ENCODE assay signal across 9 cellular contexts in genomic region chr1:150213170-150214098, GRCh38. TPM values are rescaled to one million over a fixed set of nuclear protein-coding genes. Genes with fewer than 3 reads are reported as not detected.
DNase-seq lines count a peak whose midpoint lies in the region; ATAC-seq and TF ChIP-seq lines count a peak whose summit lies in the region.
"Had no signal": no experiment of that assay in that cellular context is flagged by ENCODE, and none has a peak within 500 bp of the region (broad histone marks: within the 10 kb centered on the region; RNA-seq: fewer than 3 reads in every experiment).

No MANE protein-coding gene starts in this region.

- peaks cover 0 to 8% of the 10 kb centered on the region in 2 donors for H3K4me1 ChIP-seq in duodenal mucosa (ENCODE audit: control insufficient read depth in 1 of 2, insufficient read depth in 2 of 2, low read length in 2 of 2)
- H3K4me1 ChIP-seq in right lobe of liver, result peaks cover 0 to 4% (median 0%) of the 10 kb centered on the region in 4 donors

- CTCF ChIA-PET in activated CD4-positive, alpha-beta memory T cell treated with anti-CD3 and anti-CD28 coated beads for 36 hours (lab: Charles Lee), result interaction anchor here (1.6 kb wide), 1 partner anchor 26 kb away, joined by 3 read pairs; no protein-coding TSS in a partner anchor

- intact Hi-C loops in activated CD4-positive, alpha-beta memory T cell treated with anti-CD3 and anti-CD28 coated beads for 36 hours (cut with micrococcal nuclease), result loop anchor here (1.0 kb wide), 2 partner anchors 21 to 108 kb away; partner anchors contain the start of gene PRPF3
- intact Hi-C loops in right lobe of liver (cut with DNase I), result no loop called here

- H3K9me3 ChIP-seq in duodenal mucosa (ENCODE audit: control insufficient read depth in 1 of 2, low read length in 2 of 2) (no peaks in the 10 kb centered on the region), right lobe of liver (no peaks in the 10 kb centered on the region)

- H3K4me1 Mint-ChIP-seq in activated CD4-positive, alpha-beta memory T cell treated with anti-CD3 and anti-CD28 coated beads for 36 hours (ENCODE audit: low read depth), result peaks cover 14% of the 10 kb centered on the region

- TF ChIP-seq CTCF in right lobe of liver (IDR thresholded peaks at IDR 0.05), result peak; percentile 13 to 43 (median 32)

- H3K9me3 Mint-ChIP-seq in activated CD4-positive, alpha-beta memory T cell treated with anti-CD3 and anti-CD28 coated beads for 36 hours, result no peaks in the 10 kb centered on the region

- H3K36me3 ChIP-seq in duodenal mucosa (ENCODE audit: control insufficient read depth in 1 of 2, insufficient read depth in 2 of 2, low read length in 2 of 2), result no peaks in the 10 kb centered on the region
- no peaks in the 10 kb centered on the region for H3K36me3 ChIP-seq in right lobe of liver

- 17% methylated on average over 26 of the region's 38 CpGs for WGBS in right lobe of liver (ENCODE audit: insufficient coverage, low coverage, low lambda C conversion rate, missing lambda C conversion rate)

- H3K27me3 ChIP-seq in duodenal mucosa (ENCODE audit: control insufficient read depth in 1 of 2, insufficient read depth in 2 of 2, low read length in 2 of 2), result no peaks in the 10 kb centered on the region
- H3K27me3 ChIP-seq in right lobe of liver, result no peaks in the 10 kb centered on the region

- peak overlapping the region; percentile 70 for H3K27ac ChIP-seq in duodenal mucosa (ENCODE audit: low read depth, low read length)
- peak overlapping the region; percentile 48 to 82 (median 51) for H3K27ac ChIP-seq in right lobe of liver
- H3K27ac ChIP-seq: C4-2B had no signal

- H3K9ac ChIP-seq in duodenal mucosa (ENCODE audit: low read depth in 1 of 2, low read length in 2 of 2), result peak overlapping the region; percentile 35 to 66

- DNase-seq in NCI-H1417 (lab: John Stamatoyannopoulos, UW), result peak in 2 of 3 experiments; percentile 21 to 99
- no peak for DNase-seq in NCI-H1417 treated with DMSO at 0.1 percent for 48 hours (lab: John Stamatoyannopoulos, UW)
- peak; percentile 91 to 99 for DNase-seq in NCI-H526 (lab: John Stamatoyannopoulos, UW)
- peak; percentile 96 for DNase-seq in activated CD4-positive, alpha-beta memory T cell treated with anti-CD3 and anti-CD28 coated beads for 36 hours
- DNase-seq in right lobe of liver, result peak; percentile 96 to 97 (median 96)
- DNase-seq in stimulated activated CD4-positive, alpha-beta T cell treated with anti-CD3 and anti-CD28 coated beads, Interleukin-4, amount 100 ng/mL, for 4 hours, result peak; percentile 83 to 89

- no peaks in the 10 kb centered on the region for H3K27me3 Mint-ChIP-seq in activated CD4-positive, alpha-beta memory T cell treated with anti-CD3 and anti-CD28 coated beads for 36 hours

- H3K4me3 ChIP-seq in duodenal mucosa (ENCODE audit: low read depth in 1 of 2, low read length in 2 of 2), result peak overlapping the region; percentile 71 to 85
- H3K4me3 ChIP-seq in right lobe of liver, result peak overlapping the region; percentile 29 to 47 (median 42)

- ATAC-seq in HG03108 (IDR thresholded peaks at IDR 0.05; ENCODE audit: unreplicated experiment) (peak; percentile 85), right lobe of liver (peak; percentile 99)

- peak; percentile 43 for TF ChIP-seq POLR2A in right lobe of liver (IDR thresholded peaks at IDR 0.05)

- POLR2A ChIA-PET in activated CD4-positive, alpha-beta memory T cell treated with anti-CD3 and anti-CD28 coated beads for 36 hours (lab: Charles Lee), result no interaction called here

- peak overlapping the region; percentile 96 for H3K27ac Mint-ChIP-seq in activated CD4-positive, alpha-beta memory T cell treated with anti-CD3 and anti-CD28 coated beads for 36 hours

- no peaks in the 10 kb centered on the region for H3K36me3 Mint-ChIP-seq in activated CD4-positive, alpha-beta memory T cell treated with anti-CD3 and anti-CD28 coated beads for 36 hours

- H3K4me3 Mint-ChIP-seq in activated CD4-positive, alpha-beta memory T cell treated with anti-CD3 and anti-CD28 coated beads for 36 hours, result peak overlapping the region; percentile 87

RNA-seq across cellular contexts. Expression of gene ANP32E, which starts 22.5 kb away (rescaled TPM):
- total RNA-seq in activated CD4-positive, alpha-beta memory T cell treated with anti-CD3 and anti-CD28 coated beads for 36 hours, result 100 to 1,000 TPM; 224 to 228 TPM
- total RNA-seq in right lobe of liver, result 10 to 100 TPM in 3 of 6 experiments, 1 to 10 TPM in 3; 9.3 to 16.3 (median 11.0) TPM

RNA-seq across cellular contexts. Expression of gene CA14, which starts 44.1 kb away (rescaled TPM):
- total RNA-seq in activated CD4-positive, alpha-beta memory T cell treated with anti-CD3 and anti-CD28 coated beads for 36 hours, result not detected
- total RNA-seq in right lobe of liver, result 1 to 10 TPM in 2 of 6 experiments, under 1 TPM in 3, not detected in 1; 0.20 to 4.8 (median 0.56) TPM

RNA-seq across cellular contexts. Expression of gene APH1A, which starts 55.4 kb away (rescaled TPM):
- 10 to 100 TPM; 96.6 to 96.8 TPM for total RNA-seq in activated CD4-positive, alpha-beta memory T cell treated with anti-CD3 and anti-CD28 coated beads for 36 hours
- 10 to 100 TPM; 61.2 to 92.0 (median 81.1) TPM for total RNA-seq in right lobe of liver

RNA-seq across cellular contexts. Expression of gene C1orf54, which starts 59.2 kb away (rescaled TPM):
- total RNA-seq in activated CD4-positive, alpha-beta memory T cell treated with anti-CD3 and anti-CD28 coated beads for 36 hours, result 1 to 10 TPM; 1.1 to 1.2 TPM
- 1 to 10 TPM in 5 of 6 experiments, not detected in 1; 1.7 to 5.7 (median 3.8) TPM for total RNA-seq in right lobe of liver

Comparison
In these comparisons a context has a peak if more than half of its experiments do, and no peak if none do; other contexts are left out.
1. RNA of gene ANP32E, which starts 22.5 kb away (total RNA-seq): 224 to 228 TPM in activated CD4-positive, alpha-beta memory T cell treated with anti-CD3 and anti-CD28 coated beads for 36 hours; 9.3 to 16.3 TPM in right lobe of liver; every median in the first group is over 10 times any median in the second.